ENCODE assay signal across 2 cellular contexts in genomic region chr9:85543196-85543595, GRCh38.
TF ChIP-seq lines count a peak whose summit lies in the region.

No MANE protein-coding gene starts in this region.

TF ChIP-seq in A549, 52 proteins besides CTCF, POLR2A, EP300 and RAD21 (continued from another document):
- TF ChIP-seq MAFK (IDR thresholded peaks at IDR 0.05; ENCODE audit: partially characterized antibody), result peak; percentile 10

TF ChIP-seq in SK-N-SH, 30 proteins besides CTCF, POLR2A, EP300 and RAD21 (continued from another document):
- no peak for TF ChIP-seq USF1 (IDR thresholded peaks at IDR 0.05; ENCODE audit: borderline replicate concordance, low read depth)
TF ChIP-seq in SK-N-SH: peak in this region for 0.
